1 cellular context compared by ENCODE assay signal in the genomic region with DNA sequence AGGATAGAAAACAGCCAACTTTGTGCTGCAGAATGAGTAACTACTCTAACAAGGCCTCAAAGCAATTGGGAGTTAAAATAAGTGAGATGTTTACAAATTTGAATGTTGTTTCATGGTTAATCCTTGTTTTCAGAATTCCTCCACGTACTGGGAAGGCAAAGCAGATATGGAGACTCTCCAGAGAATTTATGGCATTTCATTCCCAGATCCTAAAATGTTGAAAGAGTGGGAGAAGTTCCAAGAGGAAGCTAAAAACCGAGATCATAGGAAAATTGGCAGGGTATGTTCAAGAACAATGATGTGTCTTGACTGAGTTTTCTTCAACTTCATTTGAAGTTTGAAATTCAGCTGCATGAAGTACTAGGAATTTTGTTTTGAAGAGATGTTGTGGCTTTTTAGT.
TF ChIP-seq lines count a peak whose summit lies in the region.

No MANE protein-coding gene starts in this region.

TF ChIP-seq in WTC11, 78 proteins besides CTCF, POLR2A, EP300 and RAD21 (continued from another document):
- TF ChIP-seq, protein P1, sequence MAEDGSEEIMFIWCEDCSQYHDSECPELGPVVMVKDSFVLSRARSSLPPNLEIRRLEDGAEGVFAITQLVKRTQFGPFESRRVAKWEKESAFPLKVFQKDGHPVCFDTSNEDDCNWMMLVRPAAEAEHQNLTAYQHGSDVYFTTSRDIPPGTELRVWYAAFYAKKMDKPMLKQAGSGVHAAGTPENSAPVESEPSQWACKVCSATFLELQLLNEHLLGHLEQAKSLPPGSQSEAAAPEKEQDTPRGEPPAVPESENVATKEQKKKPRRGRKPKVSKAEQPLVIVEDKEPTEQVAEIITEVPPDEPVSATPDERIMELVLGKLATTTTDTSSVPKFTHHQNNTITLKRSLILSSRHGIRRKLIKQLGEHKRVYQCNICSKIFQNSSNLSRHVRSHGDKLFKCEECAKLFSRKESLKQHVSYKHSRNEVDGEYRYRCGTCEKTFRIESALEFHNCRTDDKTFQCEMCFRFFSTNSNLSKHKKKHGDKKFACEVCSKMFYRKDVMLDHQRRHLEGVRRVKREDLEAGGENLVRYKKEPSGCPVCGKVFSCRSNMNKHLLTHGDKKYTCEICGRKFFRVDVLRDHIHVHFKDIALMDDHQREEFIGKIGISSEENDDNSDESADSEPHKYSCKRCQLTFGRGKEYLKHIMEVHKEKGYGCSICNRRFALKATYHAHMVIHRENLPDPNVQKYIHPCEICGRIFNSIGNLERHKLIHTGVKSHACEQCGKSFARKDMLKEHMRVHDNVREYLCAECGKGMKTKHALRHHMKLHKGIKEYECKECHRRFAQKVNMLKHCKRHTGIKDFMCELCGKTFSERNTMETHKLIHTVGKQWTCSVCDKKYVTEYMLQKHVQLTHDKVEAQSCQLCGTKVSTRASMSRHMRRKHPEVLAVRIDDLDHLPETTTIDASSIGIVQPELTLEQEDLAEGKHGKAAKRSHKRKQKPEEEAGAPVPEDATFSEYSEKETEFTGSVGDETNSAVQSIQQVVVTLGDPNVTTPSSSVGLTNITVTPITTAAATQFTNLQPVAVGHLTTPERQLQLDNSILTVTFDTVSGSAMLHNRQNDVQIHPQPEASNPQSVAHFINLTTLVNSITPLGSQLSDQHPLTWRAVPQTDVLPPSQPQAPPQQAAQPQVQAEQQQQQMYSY (CRISPR knock-in tag; IDR thresholded peaks at IDR 0.05) = no peak
- no peak for TF ChIP-seq ZNF219 (CRISPR knock-in tag; IDR thresholded peaks at IDR 0.05; ENCODE audit: borderline replicate concordance)
- TF ChIP-seq ZNF423 (CRISPR knock-in tag; IDR thresholded peaks at IDR 0.05) = no peak
- no peak for TF ChIP-seq OVOL2 (CRISPR knock-in tag; IDR thresholded peaks at IDR 0.05; ENCODE audit: borderline replicate concordance)
- TF ChIP-seq GRHL2 (CRISPR knock-in tag; IDR thresholded peaks at IDR 0.05; ENCODE audit: insufficient replicate concordance, severe bottlenecking) = no peak
- no peak for TF ChIP-seq SMAD3 (CRISPR knock-in tag; IDR thresholded peaks at IDR 0.05; ENCODE audit: borderline replicate concordance)
- TF ChIP-seq, protein P2, sequence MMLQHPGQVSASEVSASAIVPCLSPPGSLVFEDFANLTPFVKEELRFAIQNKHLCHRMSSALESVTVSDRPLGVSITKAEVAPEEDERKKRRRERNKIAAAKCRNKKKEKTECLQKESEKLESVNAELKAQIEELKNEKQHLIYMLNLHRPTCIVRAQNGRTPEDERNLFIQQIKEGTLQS (CRISPR knock-in tag; conservative IDR thresholded peaks at IDR 0.05) = no peak
- TF ChIP-seq, protein P3, sequence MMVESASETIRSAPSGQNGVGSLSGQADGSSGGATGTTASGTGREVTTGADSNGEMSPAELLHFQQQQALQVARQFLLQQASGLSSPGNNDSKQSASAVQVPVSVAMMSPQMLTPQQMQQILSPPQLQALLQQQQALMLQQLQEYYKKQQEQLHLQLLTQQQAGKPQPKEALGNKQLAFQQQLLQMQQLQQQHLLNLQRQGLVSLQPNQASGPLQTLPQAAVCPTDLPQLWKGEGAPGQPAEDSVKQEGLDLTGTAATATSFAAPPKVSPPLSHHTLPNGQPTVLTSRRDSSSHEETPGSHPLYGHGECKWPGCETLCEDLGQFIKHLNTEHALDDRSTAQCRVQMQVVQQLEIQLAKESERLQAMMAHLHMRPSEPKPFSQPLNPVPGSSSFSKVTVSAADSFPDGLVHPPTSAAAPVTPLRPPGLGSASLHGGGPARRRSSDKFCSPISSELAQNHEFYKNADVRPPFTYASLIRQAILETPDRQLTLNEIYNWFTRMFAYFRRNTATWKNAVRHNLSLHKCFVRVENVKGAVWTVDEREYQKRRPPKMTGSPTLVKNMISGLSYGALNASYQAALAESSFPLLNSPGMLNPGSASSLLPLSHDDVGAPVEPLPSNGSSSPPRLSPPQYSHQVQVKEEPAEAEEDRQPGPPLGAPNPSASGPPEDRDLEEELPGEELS (CRISPR knock-in tag; IDR thresholded peaks at IDR 0.05) = no peak
- no peak for TF ChIP-seq JUN (CRISPR knock-in tag; IDR thresholded peaks at IDR 0.05)
- TF ChIP-seq, protein P4, sequence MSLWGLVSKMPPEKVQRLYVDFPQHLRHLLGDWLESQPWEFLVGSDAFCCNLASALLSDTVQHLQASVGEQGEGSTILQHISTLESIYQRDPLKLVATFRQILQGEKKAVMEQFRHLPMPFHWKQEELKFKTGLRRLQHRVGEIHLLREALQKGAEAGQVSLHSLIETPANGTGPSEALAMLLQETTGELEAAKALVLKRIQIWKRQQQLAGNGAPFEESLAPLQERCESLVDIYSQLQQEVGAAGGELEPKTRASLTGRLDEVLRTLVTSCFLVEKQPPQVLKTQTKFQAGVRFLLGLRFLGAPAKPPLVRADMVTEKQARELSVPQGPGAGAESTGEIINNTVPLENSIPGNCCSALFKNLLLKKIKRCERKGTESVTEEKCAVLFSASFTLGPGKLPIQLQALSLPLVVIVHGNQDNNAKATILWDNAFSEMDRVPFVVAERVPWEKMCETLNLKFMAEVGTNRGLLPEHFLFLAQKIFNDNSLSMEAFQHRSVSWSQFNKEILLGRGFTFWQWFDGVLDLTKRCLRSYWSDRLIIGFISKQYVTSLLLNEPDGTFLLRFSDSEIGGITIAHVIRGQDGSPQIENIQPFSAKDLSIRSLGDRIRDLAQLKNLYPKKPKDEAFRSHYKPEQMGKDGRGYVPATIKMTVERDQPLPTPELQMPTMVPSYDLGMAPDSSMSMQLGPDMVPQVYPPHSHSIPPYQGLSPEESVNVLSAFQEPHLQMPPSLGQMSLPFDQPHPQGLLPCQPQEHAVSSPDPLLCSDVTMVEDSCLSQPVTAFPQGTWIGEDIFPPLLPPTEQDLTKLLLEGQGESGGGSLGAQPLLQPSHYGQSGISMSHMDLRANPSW (CRISPR knock-in tag; conservative IDR thresholded peaks at IDR 0.05; ENCODE audit: low read depth) = no peak
- TF ChIP-seq, protein P5, sequence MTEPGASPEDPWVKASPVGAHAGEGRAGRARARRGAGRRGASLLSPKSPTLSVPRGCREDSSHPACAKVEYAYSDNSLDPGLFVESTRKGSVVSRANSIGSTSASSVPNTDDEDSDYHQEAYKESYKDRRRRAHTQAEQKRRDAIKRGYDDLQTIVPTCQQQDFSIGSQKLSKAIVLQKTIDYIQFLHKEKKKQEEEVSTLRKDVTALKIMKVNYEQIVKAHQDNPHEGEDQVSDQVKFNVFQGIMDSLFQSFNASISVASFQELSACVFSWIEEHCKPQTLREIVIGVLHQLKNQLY (CRISPR knock-in tag; IDR thresholded peaks at IDR 0.05) = no peak
- TF ChIP-seq ZNF671 (CRISPR knock-in tag; IDR thresholded peaks at IDR 0.05) = no peak
- no peak for TF ChIP-seq SMAD4 (CRISPR knock-in tag; IDR thresholded peaks at IDR 0.05)
- no peak for TF ChIP-seq RORB (CRISPR knock-in tag; IDR thresholded peaks at IDR 0.05)
- no peak for TF ChIP-seq TCF7 (CRISPR knock-in tag; IDR thresholded peaks at IDR 0.05; ENCODE audit: low read depth)
- TF ChIP-seq, protein P6, sequence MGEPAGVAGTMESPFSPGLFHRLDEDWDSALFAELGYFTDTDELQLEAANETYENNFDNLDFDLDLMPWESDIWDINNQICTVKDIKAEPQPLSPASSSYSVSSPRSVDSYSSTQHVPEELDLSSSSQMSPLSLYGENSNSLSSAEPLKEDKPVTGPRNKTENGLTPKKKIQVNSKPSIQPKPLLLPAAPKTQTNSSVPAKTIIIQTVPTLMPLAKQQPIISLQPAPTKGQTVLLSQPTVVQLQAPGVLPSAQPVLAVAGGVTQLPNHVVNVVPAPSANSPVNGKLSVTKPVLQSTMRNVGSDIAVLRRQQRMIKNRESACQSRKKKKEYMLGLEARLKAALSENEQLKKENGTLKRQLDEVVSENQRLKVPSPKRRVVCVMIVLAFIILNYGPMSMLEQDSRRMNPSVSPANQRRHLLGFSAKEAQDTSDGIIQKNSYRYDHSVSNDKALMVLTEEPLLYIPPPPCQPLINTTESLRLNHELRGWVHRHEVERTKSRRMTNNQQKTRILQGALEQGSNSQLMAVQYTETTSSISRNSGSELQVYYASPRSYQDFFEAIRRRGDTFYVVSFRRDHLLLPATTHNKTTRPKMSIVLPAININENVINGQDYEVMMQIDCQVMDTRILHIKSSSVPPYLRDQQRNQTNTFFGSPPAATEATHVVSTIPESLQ (CRISPR knock-in tag; IDR thresholded peaks at IDR 0.05) = no peak
